17 cellular contexts compared by ENCODE assay signal in the genomic region with DNA sequence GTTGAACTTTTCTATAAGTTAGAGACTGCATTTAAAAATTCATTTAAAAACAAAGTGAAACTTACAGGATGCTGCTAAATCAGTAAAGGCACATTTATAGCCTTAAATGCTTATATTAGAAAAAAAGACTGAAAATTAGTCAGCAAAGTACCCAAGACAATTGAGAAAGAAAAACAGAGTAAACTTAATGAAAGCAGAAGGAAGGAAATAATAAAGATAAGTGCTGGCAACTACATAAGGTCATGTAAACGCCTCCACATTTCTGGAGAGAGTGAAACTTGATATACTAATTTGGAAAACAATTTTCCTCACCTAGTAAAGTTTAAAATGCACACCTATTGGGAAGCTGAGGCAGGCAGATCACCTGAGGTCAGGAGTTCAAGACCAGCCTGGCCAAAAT. TPM values are rescaled to one million over a fixed set of nuclear protein-coding genes. Genes with fewer than 3 reads are reported as not detected.
"Had no signal": no experiment of that assay in that cellular context is flagged by ENCODE, and none has a peak within 500 bp of the region (broad histone marks: within the 10 kb centered on the region; RNA-seq: fewer than 3 reads in every experiment).

No MANE protein-coding gene starts in this region.

- H3K9me3 Mint-ChIP-seq: activated naive CD4-positive, alpha-beta T cell treated with anti-CD3 and anti-CD28 coated beads, Interleukin-2, amount 50 U/mL, for 72 hours; activated T-cell treated with anti-CD3 and anti-CD28 coated beads, Interleukin-2, amount 50 U/mL, for 24 hours; nephron progenitor cell had no signal

- H3K27ac ChIP-seq: cardiac muscle cell, colonic mucosa, sigmoid colon, suprapubic skin had no signal

- H3K9me3 ChIP-seq: colonic mucosa, sigmoid colon, suprapubic skin had no signal

- H3K27ac Mint-ChIP-seq: activated naive CD4-positive, alpha-beta T cell treated with anti-CD3 and anti-CD28 coated beads, Interleukin-2, amount 50 U/mL, for 72 hours; activated T-cell treated with anti-CD3 and anti-CD28 coated beads, Interleukin-2, amount 50 U/mL, for 24 hours; immature natural killer cell; nephron progenitor cell had no signal

- H3K4me3 ChIP-seq: cardiac muscle cell, colonic mucosa, sigmoid colon, suprapubic skin had no signal

- H3K4me1 ChIP-seq: colonic mucosa, sigmoid colon, suprapubic skin had no signal

- DNase-seq: activated CD4-positive, alpha-beta T cell treated with anti-CD3 and anti-CD28 coated beads, Interleukin-2, amount 50 U/mL, for 4 hours; activated effector memory CD4-positive, alpha-beta T cell treated with Interleukin-2 at 50 U/mL for 16 hours; activated T-cell treated with anti-CD3 and anti-CD28 coated beads, Interleukin-2, amount 50 U/mL, for 24 hours; anterior cingulate cortex; colonic mucosa; effector CD8-positive, alpha-beta T cell; immature natural killer cell; left colon; nephron progenitor cell; sigmoid colon; stimulated activated CD4-positive, alpha-beta T cell treated with anti-CD3 and anti-CD28 coated beads, Interleukin-4, amount 100 ng/mL, for 1 hour; stimulated activated CD8-positive, alpha-beta memory T cell treated with anti-CD3 and anti-CD28 coated beads, Interleukin-4, amount 100 ng/mL, for 48 hours; stimulated activated naive CD8-positive, alpha-beta T cell treated with anti-CD3 and anti-CD28 coated beads, Interleukin-15, Interleukin-2, amounts not matched to agents 100 U/mL and 50 U/mL, for 24 hours had no signal

- H3K4me1 Mint-ChIP-seq: immature natural killer cell, nephron progenitor cell had no signal

- H3K36me3 Mint-ChIP-seq: activated naive CD4-positive, alpha-beta T cell treated with anti-CD3 and anti-CD28 coated beads, Interleukin-2, amount 50 U/mL, for 72 hours; immature natural killer cell had no signal

- H3K4me3 Mint-ChIP-seq: activated T-cell treated with anti-CD3 and anti-CD28 coated beads, Interleukin-2, amount 50 U/mL, for 24 hours; immature natural killer cell; nephron progenitor cell had no signal

- H3K36me3 ChIP-seq: cardiac muscle cell, colonic mucosa, sigmoid colon, suprapubic skin had no signal

- H3K27me3 ChIP-seq: cardiac muscle cell, colonic mucosa had no signal

- ATAC-seq: activated CD4-positive, CD25-positive, alpha-beta regulatory T cell treated with anti-CD3 and anti-CD28 coated beads, Interleukin-2, amount 50 U/mL, for 24 hours; activated naive CD4-positive, alpha-beta T cell treated with anti-CD3 and anti-CD28 coated beads, Interleukin-2, amount 50 U/mL, for 72 hours; left colon; stimulated activated naive CD8-positive, alpha-beta T cell treated with anti-CD3 and anti-CD28 coated beads, Interleukin-15, Interleukin-2, amounts not matched to agents 100 U/mL and 50 U/mL, for 24 hours had no signal

RNA-seq across cellular contexts. Expression of a gene that starts 58.2 kb away (rescaled TPM):
- total RNA-seq: activated naive CD4-positive, alpha-beta T cell treated with anti-CD3 and anti-CD28 coated beads, Interleukin-2, amount 50 U/mL, for 72 hours had no signal
- polyA plus RNA-seq: immature natural killer cell had no signal
